ENCODE assay signal across 1 cellular context in the genomic region with DNA sequence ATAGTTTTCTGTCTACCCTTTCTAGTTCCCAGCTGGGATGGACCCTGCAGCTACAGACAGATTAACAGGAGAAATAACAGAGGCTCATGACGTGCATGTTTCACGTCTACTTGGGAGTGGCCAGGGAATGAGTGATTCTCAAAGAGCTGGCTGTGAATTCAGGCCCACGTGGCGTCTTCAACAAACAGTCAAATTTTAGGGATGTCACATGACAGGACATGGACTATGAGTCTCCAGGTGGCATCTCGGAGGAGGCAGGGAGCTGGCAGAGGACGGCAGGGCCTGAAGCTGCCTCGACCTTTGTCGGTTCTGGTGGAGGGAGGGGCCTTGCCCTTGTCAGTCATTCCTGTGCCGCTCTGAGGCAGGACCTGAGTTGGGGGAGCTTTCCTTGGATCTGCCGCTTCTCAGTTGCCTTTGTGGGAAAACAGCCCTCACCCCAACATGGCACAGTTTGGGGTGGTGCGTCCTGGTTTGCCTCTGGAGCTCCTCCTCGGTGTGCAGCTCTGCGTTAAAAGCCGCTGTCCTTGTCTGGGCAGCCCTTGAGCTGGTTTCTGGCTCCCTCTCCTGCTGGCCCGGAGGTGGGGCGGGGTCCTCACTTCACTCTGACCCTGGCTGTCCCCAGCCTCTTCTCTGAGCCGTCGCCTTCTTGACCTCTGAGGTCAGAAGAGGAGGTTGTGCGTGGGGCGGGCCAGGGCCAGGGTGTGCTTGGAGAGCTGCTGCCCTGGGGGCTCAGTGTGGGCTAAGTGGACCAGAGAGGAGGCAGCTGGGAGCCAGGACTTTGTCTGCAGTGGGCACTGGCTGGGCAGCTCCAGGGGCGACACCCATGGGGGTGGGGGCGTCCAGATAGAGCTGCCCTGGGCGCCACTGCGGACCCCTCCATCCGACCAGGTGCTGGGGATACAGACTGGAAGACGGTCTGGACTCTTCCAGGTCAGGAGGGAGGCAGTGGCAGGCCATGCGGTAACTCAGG.
TF ChIP-seq lines count a peak whose summit lies in the region.

No MANE protein-coding gene starts in this region.

TF ChIP-seq in HepG2, 621 proteins besides CTCF, POLR2A, EP300 and RAD21:
- TF ChIP-seq ZBTB21 (CRISPR knock-in tag; IDR thresholded peaks at IDR 0.05), result no peak
- TF ChIP-seq RAD51 (IDR thresholded peaks at IDR 0.05; ENCODE audit: borderline replicate concordance), result peak; percentile 26; the same call in 1 of the 2 replicates
- TF ChIP-seq, protein P1, sequence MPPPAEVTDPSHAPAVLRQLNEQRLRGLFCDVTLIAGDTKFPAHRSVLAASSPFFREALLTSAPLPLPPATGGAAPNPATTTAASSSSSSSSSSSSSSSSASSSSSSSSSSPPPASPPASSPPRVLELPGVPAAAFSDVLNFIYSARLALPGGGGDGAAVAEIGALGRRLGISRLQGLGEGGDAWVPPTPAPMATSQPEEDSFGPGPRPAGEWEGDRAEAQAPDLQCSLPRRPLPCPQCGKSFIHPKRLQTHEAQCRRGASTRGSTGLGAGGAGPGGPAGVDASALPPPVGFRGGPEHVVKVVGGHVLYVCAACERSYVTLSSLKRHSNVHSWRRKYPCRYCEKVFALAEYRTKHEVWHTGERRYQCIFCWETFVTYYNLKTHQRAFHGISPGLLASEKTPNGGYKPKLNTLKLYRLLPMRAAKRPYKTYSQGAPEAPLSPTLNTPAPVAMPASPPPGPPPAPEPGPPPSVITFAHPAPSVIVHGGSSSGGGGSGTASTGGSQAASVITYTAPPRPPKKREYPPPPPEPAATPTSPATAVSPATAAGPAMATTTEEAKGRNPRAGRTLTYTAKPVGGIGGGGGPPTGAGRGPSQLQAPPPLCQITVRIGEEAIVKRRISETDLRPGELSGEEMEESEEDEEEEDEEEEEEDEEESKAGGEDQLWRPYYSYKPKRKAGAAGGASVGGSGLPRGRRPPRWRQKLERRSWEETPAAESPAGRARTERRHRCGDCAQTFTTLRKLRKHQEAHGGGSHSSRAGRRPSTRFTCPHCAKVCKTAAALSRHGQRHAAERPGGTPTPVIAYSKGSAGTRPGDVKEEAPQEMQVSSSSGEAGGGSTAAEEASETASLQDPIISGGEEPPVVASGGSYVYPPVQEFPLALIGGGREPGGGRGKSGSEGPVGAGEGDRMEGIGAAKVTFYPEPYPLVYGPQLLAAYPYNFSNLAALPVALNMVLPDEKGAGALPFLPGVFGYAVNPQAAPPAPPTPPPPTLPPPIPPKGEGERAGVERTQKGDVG (CRISPR knock-in tag; IDR thresholded peaks at IDR 0.05; ENCODE audit: borderline replicate concordance), result peak; percentile 67; the same call in 1 of the 2 replicates
- TF ChIP-seq ZBTB38 (CRISPR knock-in tag; IDR thresholded peaks at IDR 0.05), result peak; percentile 65
- 0 out of 2 replicates have a peak, but pooled peaks have one; percentile 26 for TF ChIP-seq MTA1 (CRISPR knock-in tag; IDR thresholded peaks at IDR 0.05; ENCODE audit: borderline replicate concordance)
- TF ChIP-seq ZBTB33 (CRISPR knock-in tag; IDR thresholded peaks at IDR 0.05), result 0 out of 2 replicates have a peak, but pooled peaks have one; percentile 18
- TF ChIP-seq ZNF280B (CRISPR knock-in tag; IDR thresholded peaks at IDR 0.05; ENCODE audit: borderline replicate concordance), result no peak
- peak; percentile 44 for TF ChIP-seq AGO2 (optimal IDR thresholded peaks at IDR 0.05; ENCODE audit: low read depth, low read length)
- TF ChIP-seq STAG1 (CRISPR knock-in tag; IDR thresholded peaks at IDR 0.05), result 0 out of 2 replicates have a peak, but pooled peaks have one; percentile 26
- no peak for TF ChIP-seq RBM39 (IDR thresholded peaks at IDR 0.05; ENCODE audit: low read depth, low read length, poor library complexity, severe bottlenecking)
